Comparison of ENCODE assay signal across 8 cellular contexts in genomic region chr10:99845837-99846382, GRCh38.
DNase-seq lines count a peak whose midpoint lies in the region; ATAC-seq lines count a peak whose summit lies in the region.

No MANE protein-coding gene starts in this region.

- peaks cover 4 to 10% (median 8%) of the 10 kb centered on the region in 3 donors for H3K4me1 Mint-ChIP-seq in naive B cell
- peaks cover 10% of the 10 kb centered on the region for H3K4me1 Mint-ChIP-seq in stimulated activated memory B cell treated with anti-CD40 and anti-IgM and Interleukin-4, amounts not matched to agents 10 μg/mL and 1 μg/mL and 100 μg/mL, for 72 hours

- peak overlapping the region in 7 of 8 donors; percentile 0 to 76 (median 57) for H3K4me3 Mint-ChIP-seq in naive B cell
- peak overlapping the region; percentile 8 for H3K4me3 Mint-ChIP-seq in stimulated activated memory B cell treated with anti-CD40 and anti-IgM and Interleukin-4, amounts not matched to agents 10 μg/mL and 1 μg/mL and 100 μg/mL, for 72 hours

- peak overlapping the region in 1 of 6 donors; percentile 29 for H3K27ac Mint-ChIP-seq in naive B cell
- H3K27ac Mint-ChIP-seq in stimulated activated memory B cell treated with anti-CD40 and anti-IgM and Interleukin-4, amounts not matched to agents 10 μg/mL and 1 μg/mL and 100 μg/mL, for 72 hours: no peak overlapping the region

- peaks cover 0 to 4% of the 10 kb centered on the region in 2 donors for H3K36me3 Mint-ChIP-seq in naive B cell
- no peaks in the 10 kb centered on the region for H3K36me3 Mint-ChIP-seq in stimulated activated memory B cell treated with anti-CD40 and anti-IgM and Interleukin-4, amounts not matched to agents 10 μg/mL and 1 μg/mL and 100 μg/mL, for 72 hours

- no peaks in the 10 kb centered on the region for H3K9me3 Mint-ChIP-seq in naive B cell
- H3K9me3 Mint-ChIP-seq in stimulated activated memory B cell treated with anti-CD40 and anti-IgM and Interleukin-4, amounts not matched to agents 10 μg/mL and 1 μg/mL and 100 μg/mL, for 72 hours: no peaks in the 10 kb centered on the region

- ATAC-seq in GM18907 (IDR thresholded peaks at IDR 0.05; ENCODE audit: unreplicated experiment) (peak; percentile 63), esophagus mucosa (peak; percentile 87), naive B cell (ENCODE audit: low read depth in 2 of 2) (peak; percentile 83 to 86)
- ATAC-seq in stimulated activated memory B cell treated with anti-CD40 and anti-IgM and Interleukin-4, amounts not matched to agents 10 μg/mL and 1 μg/mL and 100 μg/mL, for 72 hours: peak; percentile 85

- H3K27me3 Mint-ChIP-seq in naive B cell: no peaks in the 10 kb centered on the region
- H3K27me3 Mint-ChIP-seq in stimulated activated memory B cell treated with anti-CD40 and anti-IgM and Interleukin-4, amounts not matched to agents 10 μg/mL and 1 μg/mL and 100 μg/mL, for 72 hours: no peaks in the 10 kb centered on the region

- DNase-seq in AG08396 (ENCODE audit: low spot score) (peak; percentile 76), HUDEP-2 (lab: John Stamatoyannopoulos, UW; ENCODE audit: unreplicated experiment in 76 of 76) (peak in 58 of 76 experiments; percentile 2 to 69 (median 31)), OCI-M1 (lab: John Stamatoyannopoulos, UW) (peak; percentile 91), activated T-cell treated with anti-CD3 and anti-CD28 coated beads for 4 hours (peak; percentile 60), naive B cell (peak; percentile 68)

Comparison
In these comparisons a context has a peak if more than half of its experiments do, and no peak if none do; other contexts are left out.
1. Peak in every context shown above with its lines: DNase-seq and ATAC-seq.
2. DNase-seq: peak in every context shown above with its lines; median percentile 91 in OCI-M1; 76 in AG08396; 68 in naive B cell; 60 in activated T-cell treated with anti-CD3 and anti-CD28 coated beads for 4 hours; 31 in HUDEP-2.